In the genomic region with DNA sequence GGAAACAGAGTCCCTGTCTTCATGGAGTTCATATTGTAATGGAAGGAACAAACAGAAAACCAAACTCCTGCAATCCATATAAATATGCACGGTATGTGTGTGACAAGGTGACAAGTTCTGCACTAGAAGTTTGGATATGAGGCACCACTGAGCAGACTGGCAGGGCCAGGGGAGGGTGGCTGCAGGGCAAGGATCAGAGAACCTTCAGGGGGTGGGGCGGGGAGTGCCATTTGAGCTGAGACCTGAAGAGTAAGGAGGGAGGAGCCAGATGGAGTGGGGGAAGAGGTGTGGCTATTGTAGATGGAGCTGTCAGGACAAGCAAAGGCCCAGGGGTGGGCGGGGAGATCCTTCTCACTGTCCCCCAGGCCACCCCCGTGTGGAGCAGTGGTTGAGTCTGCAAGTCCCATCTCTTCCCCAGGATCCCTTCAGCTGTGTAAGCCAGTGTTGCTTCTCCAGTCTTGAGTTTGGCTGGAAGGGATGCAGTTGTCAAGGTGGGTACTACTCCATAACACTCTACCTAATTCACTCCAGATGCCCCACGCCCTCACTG, we compare ENCODE assay signal across 21 cellular contexts.
DNase-seq lines count a peak whose midpoint lies in the region; ATAC-seq and TF ChIP-seq lines count a peak whose summit lies in the region.
"Had no signal": no experiment of that assay in that cellular context is flagged by ENCODE, and none has a peak within 500 bp of the region (broad histone marks: within the 10 kb centered on the region; RNA-seq: fewer than 3 reads in every experiment).

No MANE protein-coding gene starts in this region.

- H3K4me1 ChIP-seq in DND-41 (ENCODE audit: insufficient read depth, low read length) (no peaks in the 10 kb centered on the region), osteoblast (ENCODE audit: insufficient read depth, low read length) (peaks cover 11% of the 10 kb centered on the region)

- H3K36me3 ChIP-seq in DND-41 (ENCODE audit: insufficient read depth, low read length) (no peaks in the 10 kb centered on the region), osteoblast (ENCODE audit: insufficient read depth, low read length) (peaks cover 10% of the 10 kb centered on the region)

- H3K4me3 ChIP-seq in DND-41 (ENCODE audit: low read depth in 1 of 2, low read length in 2 of 2) = no peak overlapping the region
- no peak overlapping the region for H3K4me3 ChIP-seq in NB4 (ENCODE audit: low read depth, low read length)
- no peak overlapping the region for H3K4me3 ChIP-seq in coronary artery
- no peak overlapping the region for H3K4me3 ChIP-seq in osteoblast (ENCODE audit: insufficient read depth, low read length)

- DNase-seq in DND-41 (peak; percentile 10), NB4 (ENCODE audit: low read depth) (peak; percentile 6), coronary artery (ENCODE audit: low spot score) (peak; percentile 68), left colon (no peak), NCI-H1694 (lab: John Stamatoyannopoulos, UW) (no peak), osteoblast (ENCODE audit: insufficient read length, low spot score, missing footprints) (no peak), NCI-H2107 treated with DMSO at 0.1 percent for 48 hours (lab: John Stamatoyannopoulos, UW; ENCODE audit: unreplicated experiment) (no peak)
- DNase-seq: CD4-positive, CD25-positive, alpha-beta regulatory T cell; COR-L47; GF-D8; MM.1S; NCI-H1092 treated with DMSO at 0.1 percent for 48 hours; NCI-H146; NCI-H2081; NCI-H2227 treated with DMSO at 0.1 percent for 48 hours; NCI-H510A treated with DMSO at 0.1 percent for 48 hours; PC-3; RPMI8226; SIG-M5 had no signal

- H4K20me1 ChIP-seq in DND-41 (ENCODE audit: insufficient read depth, low read length) (no peaks in the 10 kb centered on the region), osteoblast (ENCODE audit: insufficient read depth, low read length) (peaks cover 5% of the 10 kb centered on the region)

- no peaks in the 10 kb centered on the region for H3K27me3 ChIP-seq in DND-41 (ENCODE audit: insufficient read depth, low read length, poor library complexity)
- H3K27me3 ChIP-seq in osteoblast (ENCODE audit: insufficient read depth, low read length) = no peaks in the 10 kb centered on the region

- no peak overlapping the region for H2AFZ ChIP-seq in DND-41 (ENCODE audit: low read depth, low read length)
- no peak overlapping the region for H2AFZ ChIP-seq in osteoblast (ENCODE audit: low read length)

- no peak overlapping the region for H3K27ac ChIP-seq in DND-41 (ENCODE audit: low read length)
- no peak overlapping the region for H3K27ac ChIP-seq in coronary artery
- no peak overlapping the region for H3K27ac ChIP-seq in osteoblast (ENCODE audit: low read depth, low read length)

- H3K79me2 ChIP-seq in DND-41 (ENCODE audit: insufficient read depth, low read length) (no peaks in the 10 kb centered on the region), osteoblast (ENCODE audit: insufficient read depth, low read length) (no peaks in the 10 kb centered on the region)

- no peak; the same call in 2 of the 3 replicates for ATAC-seq in DND-41 (ENCODE audit: insufficient read depth, low read depth)
- peak; percentile 30 for ATAC-seq in left colon
- ATAC-seq in HG02798 (IDR thresholded peaks at IDR 0.05; ENCODE audit: poor library complexity, unreplicated experiment) = no peak
- ATAC-seq: PC-3, SK-N-SH treated with all-trans-retinoic acid at 6 μM for 48 hours had no signal

- no peak overlapping the region for H3K9ac ChIP-seq in DND-41 (ENCODE audit: low read depth, low read length)

- no peak for TF ChIP-seq POLR2A in NB4 (IDR thresholded peaks at IDR 0.05; ENCODE audit: extremely low read depth, insufficient read length)

- H3K9me3 ChIP-seq in DND-41 (ENCODE audit: insufficient read depth, low read length, severe bottlenecking) (no peaks in the 10 kb centered on the region), osteoblast (ENCODE audit: low read depth, low read length) (no peaks in the 10 kb centered on the region)

- intact Hi-C loops in left colon (cut with DNase I, micrococcal nuclease) = no loop called here

- H3K4me2 ChIP-seq in DND-41 (ENCODE audit: insufficient read depth, low read length) = no peak overlapping the region
- H3K4me2 ChIP-seq in osteoblast (ENCODE audit: insufficient read depth, low read length) = no peak overlapping the region

- TF ChIP-seq CTCF in DND-41 (IDR thresholded peaks at IDR 0.05; ENCODE audit: borderline replicate concordance, extremely low read depth, low read length, poor library complexity, severe bottlenecking) (no peak), NB4 (IDR thresholded peaks at IDR 0.05; ENCODE audit: low read depth, low read length) (no peak), coronary artery (IDR thresholded peaks at IDR 0.05) (no peak), osteoblast (IDR thresholded peaks at IDR 0.05; ENCODE audit: extremely low read depth, low read depth, low read length) (no peak)

Comparison
In these comparisons a context has a peak if more than half of its experiments do, and no peak if none do; other contexts are left out.
1. DNase-seq: peak in DND-41 (single experiment), NB4 (single experiment) and coronary artery (single experiment); none in left colon (0 of 2), NCI-H1694 (single experiment), osteoblast (single experiment) and NCI-H2107 treated with DMSO at 0.1 percent for 48 hours (single experiment).